In genomic region chrX:40623665-40624064, GRCh38 we compare ENCODE assay signal across 39 cellular contexts. TPM values are rescaled to one million over a fixed set of nuclear protein-coding genes. Genes with fewer than 3 reads are reported as not detected.
"Had no signal": no experiment of that assay in that cellular context is flagged by ENCODE, and none has a peak within 500 bp of the region (broad histone marks: within the 10 kb centered on the region; RNA-seq: fewer than 3 reads in every experiment).

No MANE protein-coding gene starts in this region.

- H3K27me3 ChIP-seq: MG63 had no signal

- H3K36me3 ChIP-seq: MG63 had no signal

- H3K4me3 ChIP-seq: MG63 had no signal

- DNase-seq: Karpas-422, Kasumi-1, MG63, MM.1S, MV-4-11, NCI-H1048, NCI-H1092, NCI-H1092 treated with DMSO at 0.1 percent for 48 hours, NCI-H1105, NCI-H1105 treated with DMSO at 0.1 percent for 48 hours, NCI-H1417, NCI-H1417 treated with DMSO at 0.1 percent for 48 hours, NCI-H1436, NCI-H1436 treated with DMSO at 0.1 percent for 48 hours, NCI-H146, NCI-H1694, NCI-H1694 treated with DMSO at 0.1 percent for 48 hours, NCI-H187, NCI-H187 treated with DMSO at 0.1 percent for 48 hours, NCI-H1930, NCI-H2029, NCI-H2029 treated with DMSO at 0.1 percent for 48 hours, NCI-H2081, NCI-H2081 treated with DMSO at 0.1 percent for 48 hours, NCI-H2107, NCI-H2171, NCI-H2171 treated with DMSO at 0.1 percent for 48 hours, NCI-H2227 treated with DMSO at 0.1 percent for 48 hours, NCI-H226, NCI-H345, NCI-H446, NCI-H446 treated with DMSO at 0.1 percent for 48 hours, NCI-H510A, NCI-H510A treated with DMSO at 0.1 percent for 48 hours, NCI-H524 had no signal

RNA-seq across cellular contexts. Expression of gene MPC1L, which starts 0.4 kb away (rescaled TPM):
- total RNA-seq: LHCN-M2, M059J, MCF 10A, NCI-H460 had no signal
